ENCODE assay signal across 10 cellular contexts in the genomic region with DNA sequence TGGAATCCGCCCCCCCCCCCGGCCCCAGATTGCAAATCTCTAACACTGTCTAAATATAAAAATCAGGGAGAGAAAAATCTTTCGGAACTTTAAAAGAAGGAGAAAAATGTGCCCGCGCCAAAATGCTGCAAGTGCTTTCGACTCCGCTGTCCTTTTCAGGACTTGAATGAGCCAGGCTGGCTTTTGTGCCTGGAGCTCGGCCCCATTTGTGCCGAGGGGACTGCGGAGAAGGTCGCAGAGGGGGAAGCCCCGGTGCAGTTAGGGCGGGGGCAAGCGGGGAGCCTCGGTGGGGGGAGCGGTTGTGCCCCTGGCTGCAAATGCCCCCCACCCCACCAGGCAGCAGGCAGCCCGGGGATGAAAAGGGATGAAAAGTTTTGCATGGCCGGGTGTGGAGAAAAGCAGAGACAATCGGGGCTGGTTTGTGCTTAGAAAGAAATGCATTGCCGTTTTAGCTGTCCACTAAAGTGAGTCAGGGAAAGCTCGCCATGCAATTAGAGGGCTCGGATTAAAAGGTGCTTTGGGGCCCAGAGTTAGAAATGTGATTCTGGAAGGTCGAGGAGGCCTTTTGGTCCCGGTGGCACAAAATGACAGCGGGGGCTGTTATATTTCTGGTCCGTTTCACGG. TPM values are rescaled to one million over a fixed set of nuclear protein-coding genes. Genes with fewer than 3 reads are reported as not detected.
A peak's percentile ranks its signal among the peaks of the same experiment; 100 is the strongest.
DNase-seq lines count a peak whose midpoint lies in the region; ATAC-seq, FAIRE-seq and TF ChIP-seq lines count a peak whose summit lies in the region.
"Had no signal": no experiment of that assay in that cellular context is flagged by ENCODE, and none has a peak within 500 bp of the region (broad histone marks: within the 10 kb centered on the region; RNA-seq: fewer than 3 reads in every experiment).

No MANE protein-coding gene starts in this region.

- H4K5ac ChIP-seq in H1 (ENCODE audit: insufficient read length, low read depth, low read length): no peak overlapping the region

- H3K79me1 ChIP-seq in H1 (ENCODE audit: low read depth, low read length): no peaks in the 10 kb centered on the region
- H3K79me1 ChIP-seq in neuronal stem cell (ENCODE audit: low read depth, low read length): peaks cover 3% of the 10 kb centered on the region

- no peak for TF ChIP-seq EP300 in H1 (IDR thresholded peaks at IDR 0.05; ENCODE audit: borderline replicate concordance in 1 of 2, low read depth in 2 of 2, low read length in 2 of 2)

- H3K4me3 Mint-ChIP-seq in CD4-positive, CD25-positive, alpha-beta regulatory T cell: peak overlapping the region in 3 of 4 donors; percentile 71 to 87 (median 81)

- H3K36me3 ChIP-seq in CD4-positive, CD25-positive, alpha-beta regulatory T cell (ENCODE audit: control insufficient read depth, insufficient read depth, low read length): no peaks in the 10 kb centered on the region
- H3K36me3 ChIP-seq in HAP-1 (replicated peaks): no peaks in the 10 kb centered on the region
- H3K36me3 ChIP-seq in H1 (ENCODE audit: control insufficient read depth in 2 of 4, insufficient read depth in 4 of 4, low read length in 3 of 4): peaks cover 0 to 19% (median 0%) of the 10 kb centered on the region in 4 experiments; a peak in 2 of 8 replicates
- no peaks in the 10 kb centered on the region for H3K36me3 ChIP-seq in neuronal stem cell (replicated peaks in 1 of 2; ENCODE audit: control insufficient read depth in 2 of 2, insufficient read depth in 2 of 2, low read length in 2 of 2)

- DNase-seq in CD4-positive, CD25-positive, alpha-beta regulatory T cell: no peak
- DNase-seq in HAP-1 (ENCODE audit: low spot score in 2 of 2): peak in 1 of 2 experiments; percentile 37
- peak in 1 of 2 experiments; percentile 66 for DNase-seq in H1 (ENCODE audit: low read depth in 1 of 2, low spot score in 2 of 2)
- DNase-seq in neuronal stem cell (ENCODE audit: low spot score): no peak
- no peak for DNase-seq in activated CD8-positive, alpha-beta memory T cell treated with anti-CD3 and anti-CD28 coated beads for 24 hours
- no peak for DNase-seq in NCI-H2081 treated with DMSO at 0.1 percent for 48 hours (lab: John Stamatoyannopoulos, UW)
- no peak for DNase-seq in left colon
- DNase-seq in cortex of kidney (lab: John Stamatoyannopoulos, UW): no peak
- DNase-seq: NCI-H226 had no signal

- H2BK12ac ChIP-seq in H1 (ENCODE audit: low read depth, low read length) (no peak overlapping the region), neuronal stem cell (ENCODE audit: low read length) (no peak overlapping the region)

- no peak overlapping the region for H3K4me3 ChIP-seq in CD4-positive, CD25-positive, alpha-beta regulatory T cell (ENCODE audit: low read depth, low read length)
- peak overlapping the region; percentile 29 for H3K4me3 ChIP-seq in HAP-1
- H3K4me3 ChIP-seq in H1 (ENCODE audit: extremely low read depth in 1 of 4, insufficient read depth in 2 of 4, low read depth in 3 of 4, low read length in 4 of 4): peak overlapping the region; percentile 16 to 52 (median 34); a peak in 5 of 8 replicates
- no peak overlapping the region for H3K4me3 ChIP-seq in neuronal stem cell (ENCODE audit: low read length in 2 of 2)

- peaks cover 6% of the 10 kb centered on the region for H3K27me3 ChIP-seq in CD4-positive, CD25-positive, alpha-beta regulatory T cell (ENCODE audit: control insufficient read depth, insufficient read depth, low read length)
- peaks cover 22% of the 10 kb centered on the region for H3K27me3 ChIP-seq in HAP-1 (ENCODE audit: low read depth)
- peaks cover 53 to 96% (median 86%) of the 10 kb centered on the region in 4 experiments for H3K27me3 ChIP-seq in H1 (replicated peaks in 1 of 4; ENCODE audit: control insufficient read depth in 3 of 4, extremely low read depth in 1 of 4, insufficient read depth in 3 of 4, low read length in 3 of 4)
- H3K27me3 ChIP-seq in neuronal stem cell (ENCODE audit: control insufficient read depth in 3 of 3, insufficient read depth in 3 of 3, low read depth in 1 of 3, low read length in 3 of 3): peaks cover 46 to 96% (median 85%) of the 10 kb centered on the region in 3 experiments

- no peak overlapping the region for H2BK20ac ChIP-seq in H1 (ENCODE audit: low read length)

- H3K23me2 ChIP-seq in H1 (ENCODE audit: low read depth, low read length): peaks cover 13% of the 10 kb centered on the region; the same call in 1 of the 2 replicates

- peaks cover 26% of the 10 kb centered on the region for H3K4me1 ChIP-seq in CD4-positive, CD25-positive, alpha-beta regulatory T cell (ENCODE audit: control insufficient read depth, insufficient read depth, low read length, poor library complexity, severe bottlenecking)
- H3K4me1 ChIP-seq in HAP-1 (0 out of 2 replicates have a peak, but pooled peaks cover 2% of the 10 kb centered on the region), H1 (replicated peaks in 1 of 4; ENCODE audit: control insufficient read depth in 3 of 4, insufficient read depth in 4 of 4, low read length in 3 of 4) (peaks cover 11 to 46% (median 26%) of the 10 kb centered on the region in 4 experiments), neuronal stem cell (ENCODE audit: control insufficient read depth in 2 of 2, insufficient read depth in 1 of 2, low read depth in 1 of 2, low read length in 2 of 2) (peaks cover 16 to 20% of the 10 kb centered on the region in 2 donors)

- in situ Hi-C loops in HAP-1 (cut with MboI; ENCODE audit: low sequenced_read_pairs): loop anchor here (10.0 kb wide), 1 partner anchor 187 kb away; no protein-coding TSS in a partner anchor

- WGBS in H1 (ENCODE audit: extremely low coverage in 1 of 2, insufficient coverage in 1 of 2, insufficient read length in 1 of 2, insufficient replicate concordance in 2 of 2, low coverage in 1 of 2, low lambda C conversion rate in 2 of 2, missing lambda C conversion rate in 1 of 2), 2 experiments: 6% methylated on average over 22 of the region's 27 CpGs; no CpG with 5 or more reads in 1 of the 2 experiments
- no CpG with 5 or more reads among the region's 27 CpGs for WGBS in neuronal stem cell (ENCODE audit: extremely low coverage in 2 of 2, insufficient read length in 2 of 2, insufficient replicate concordance in 1 of 2), 2 donors

- H2BK5ac ChIP-seq in H1 (ENCODE audit: low read depth, low read length): no peak overlapping the region
- no peak overlapping the region for H2BK5ac ChIP-seq in neuronal stem cell (ENCODE audit: low read length)

- CTCF ChIA-PET in H1 (lab: Charles Lee; ENCODE audit: partially characterized antibody): interaction anchor here (0.7 to 9.9 kb wide), 20 partner anchors 10 to 791 kb away, joined by 3 to 118 read pairs (median 3); no protein-coding TSS in a partner anchor

- TF ChIP-seq RAD21 in H1 (IDR thresholded peaks at IDR 0.05 in 1 of 2, conservative IDR thresholded peaks at IDR 0.05 in 1 of 2; ENCODE audit: low read depth in 2 of 2, low read length in 2 of 2): no peak

- peaks cover 0 to 2% (median 0%) of the 10 kb centered on the region in 7 donors for H3K9me3 Mint-ChIP-seq in CD4-positive, CD25-positive, alpha-beta regulatory T cell

- POLR2A ChIA-PET in H1 (lab: Charles Lee; ENCODE audit: partially characterized antibody): interaction anchor here (1.0 to 1.5 kb wide), 2 partner anchors 82 to 87 kb away, joined by 3 to 4 read pairs; no protein-coding TSS in a partner anchor

- H3K79me2 ChIP-seq in H1 (ENCODE audit: control insufficient read depth in 1 of 2, insufficient read depth in 2 of 2, low read length in 2 of 2): no peaks in the 10 kb centered on the region

- TF ChIP-seq CTCF in H1 (IDR thresholded peaks at IDR 0.05; ENCODE audit: control extremely low read depth in 1 of 3, insufficient read depth in 1 of 3, low read depth in 1 of 3, low read length in 3 of 3): no peak

- peaks cover 3 to 8% of the 10 kb centered on the region in 2 experiments for H4K20me1 ChIP-seq in H1 (replicated peaks in 1 of 2; ENCODE audit: control insufficient read depth in 1 of 2, insufficient read depth in 2 of 2, low read length in 2 of 2)

- H3K9ac ChIP-seq in H1 (replicated peaks in 1 of 4; ENCODE audit: extremely low read depth in 1 of 4, low read depth in 3 of 4, low read length in 3 of 4) (no peak overlapping the region), neuronal stem cell (ENCODE audit: low read depth, low read length, poor library complexity) (no peak overlapping the region)

- no peaks in the 10 kb centered on the region for H3K36me3 Mint-ChIP-seq in CD4-positive, CD25-positive, alpha-beta regulatory T cell

- H3K9me3 ChIP-seq in CD4-positive, CD25-positive, alpha-beta regulatory T cell (ENCODE audit: control insufficient read depth in 2 of 2, low read length in 2 of 2): no peaks in the 10 kb centered on the region
- H3K9me3 ChIP-seq in HAP-1 (no peaks in the 10 kb centered on the region), H1 (ENCODE audit: insufficient read depth in 2 of 2, low read depth in 1 of 2, low read length in 1 of 2) (no peaks in the 10 kb centered on the region), neuronal stem cell (replicated peaks in 1 of 2; ENCODE audit: control insufficient read depth in 2 of 2, insufficient read depth in 1 of 2, low read depth in 1 of 2, low read length in 2 of 2) (peaks cover 0 to 2% of the 10 kb centered on the region in 2 donors)

- no peak for ATAC-seq in CD4-positive, CD25-positive, alpha-beta regulatory T cell (ENCODE audit: low read depth in 2 of 2)
- no peak for ATAC-seq in left colon

- no peak overlapping the region for H3K27ac Mint-ChIP-seq in CD4-positive, CD25-positive, alpha-beta regulatory T cell

- H2BK120ac ChIP-seq in H1 (replicated peaks; ENCODE audit: low read depth, low read length): no peak overlapping the region
- H2BK120ac ChIP-seq in neuronal stem cell (ENCODE audit: low read depth, low read length): no peak overlapping the region

- H2AK5ac ChIP-seq in H1 (ENCODE audit: low read depth, low read length) (no peak overlapping the region), neuronal stem cell (ENCODE audit: low read depth, low read length) (no peak overlapping the region)

- intact Hi-C loops in left colon (cut with DNase I, micrococcal nuclease): no loop called here

- no peak for TF ChIP-seq POLR2A in H1 (IDR thresholded peaks at IDR 0.05; ENCODE audit: control extremely low read depth in 1 of 2, low read depth in 2 of 2, low read length in 2 of 2)

- FAIRE-seq in H1 (lab: Jason Lieb, UNC): no peak
- FAIRE-seq: GM18507 had no signal

- no peak overlapping the region for H4K8ac ChIP-seq in H1 (ENCODE audit: extremely low read depth, insufficient read depth, low read length)
- no peak overlapping the region for H4K8ac ChIP-seq in neuronal stem cell (ENCODE audit: low read depth, low read length)

- H3K27me3 Mint-ChIP-seq in CD4-positive, CD25-positive, alpha-beta regulatory T cell: peaks cover 59% of the 10 kb centered on the region

- H3K27ac ChIP-seq in CD4-positive, CD25-positive, alpha-beta regulatory T cell (ENCODE audit: insufficient read depth, low read length, poor library complexity, severe bottlenecking): no peak overlapping the region
- H3K27ac ChIP-seq in H1 (ENCODE audit: low read depth, low read length) (no peak overlapping the region), neuronal stem cell (replicated peaks; ENCODE audit: low read length) (no peak overlapping the region)

- no peak overlapping the region for H4K91ac ChIP-seq in H1 (replicated peaks; ENCODE audit: insufficient read length, low read length)
- H4K91ac ChIP-seq in neuronal stem cell (ENCODE audit: low read depth, low read length, poor library complexity): no peak overlapping the region

- H2BK15ac ChIP-seq in H1 (ENCODE audit: low read length) (no peak overlapping the region), neuronal stem cell (ENCODE audit: low read length) (no peak overlapping the region)

- no peak overlapping the region for H2AFZ ChIP-seq in H1 (ENCODE audit: low read length)
- peak overlapping the region; percentile 79 for H2AFZ ChIP-seq in neuronal stem cell (ENCODE audit: low read length)

- H3K4me1 Mint-ChIP-seq in CD4-positive, CD25-positive, alpha-beta regulatory T cell: peaks cover 0 to 27% (median 10%) of the 10 kb centered on the region in 4 donors

- H3K14ac ChIP-seq in H1 (ENCODE audit: insufficient read length) (no peak overlapping the region), neuronal stem cell (ENCODE audit: low read length) (no peak overlapping the region)

- H3K18ac ChIP-seq in H1 (ENCODE audit: extremely low read depth, low read length) (no peak overlapping the region; the same call in 1 of the 2 replicates), neuronal stem cell (ENCODE audit: low read length) (peak overlapping the region; percentile 27)

- H3K4me2 ChIP-seq in H1 (ENCODE audit: insufficient read depth in 1 of 2, low read depth in 2 of 2, low read length in 2 of 2) (peak overlapping the region; percentile 76 to 98), neuronal stem cell (ENCODE audit: insufficient read depth, low read length, poor library complexity, severe bottlenecking) (peak overlapping the region; percentile 58)

- H3K23ac ChIP-seq in H1 (ENCODE audit: insufficient read length) (no peak overlapping the region), neuronal stem cell (ENCODE audit: low read depth, low read length, poor library complexity) (no peak overlapping the region)

- H3K4ac ChIP-seq in H1 (replicated peaks; ENCODE audit: insufficient read length, low read depth, low read length): no peak overlapping the region
- no peak overlapping the region for H3K4ac ChIP-seq in neuronal stem cell (ENCODE audit: low read length)

- no peak overlapping the region for H3K56ac ChIP-seq in H1 (replicated peaks; ENCODE audit: insufficient read length, low read depth, low read length)

RNA-seq across cellular contexts. Expression of a gene that starts 1.6 kb away (rescaled TPM):
- not detected for total RNA-seq in CD4-positive, CD25-positive, alpha-beta regulatory T cell
- not detected for polyA plus RNA-seq in CD4-positive, CD25-positive, alpha-beta regulatory T cell
- 0.23 and 0.30 TPM in 2 replicates for total RNA-seq in H1 (2021; fragmentation: NEBNext Ultra II Directional; extraction: Animal tissue kit (Norgen Biotek cat#: 25700))
- polyA plus RNA-seq in H1 (2011; rRNA removed): 0.24 and 0.32 TPM in 2 replicates
- polyA plus RNA-seq in H1 (2011; cell fraction: cytosol; rRNA removed): 0.25 TPM
- polyA plus RNA-seq in H1 (2011; cell fraction: nucleus; rRNA removed): 0.44 TPM
- polyA plus RNA-seq in H1 (2012, experiment 1 of 2): 0.27 to 0.51 TPM (median 0.42 TPM) in 4 replicates
- 0.31 TPM for polyA plus RNA-seq in H1 (2012, experiment 2 of 2)
- 0.10 TPM for polyA plus RNA-seq in H1 (2013, experiment 1 of 2)
- 0.15 TPM for polyA plus RNA-seq in H1 (2013, experiment 2 of 2)
- polyA minus RNA-seq in H1 (2011; rRNA and poly(A)+ RNA removed): 0.19 and 0.46 TPM in 2 replicates
- polyA minus RNA-seq in H1 (2011; cell fraction: cytosol; rRNA and poly(A)+ RNA removed): 0.44 TPM
- 0.50 TPM for polyA minus RNA-seq in H1 (2011; cell fraction: nucleus; rRNA and poly(A)+ RNA removed)
- polyA plus RNA-seq in neuronal stem cell (2013, experiment 1 of 2): not detected
- 0.01 TPM for polyA plus RNA-seq in neuronal stem cell (2013, experiment 2 of 2)
- under 1 TPM; 0.47 to 0.98 TPM for total RNA-seq in left colon

Comparison
In these comparisons a context has a peak if more than half of its experiments do, and no peak if none do; other contexts are left out.
1. H3K4me3 ChIP-seq: peak in HAP-1 (single experiment) and H1 (4 of 4); none in CD4-positive, CD25-positive, alpha-beta regulatory T cell (single experiment) and neuronal stem cell (0 of 2).